ENCODE assay signal across 3 cellular contexts in the genomic region with DNA sequence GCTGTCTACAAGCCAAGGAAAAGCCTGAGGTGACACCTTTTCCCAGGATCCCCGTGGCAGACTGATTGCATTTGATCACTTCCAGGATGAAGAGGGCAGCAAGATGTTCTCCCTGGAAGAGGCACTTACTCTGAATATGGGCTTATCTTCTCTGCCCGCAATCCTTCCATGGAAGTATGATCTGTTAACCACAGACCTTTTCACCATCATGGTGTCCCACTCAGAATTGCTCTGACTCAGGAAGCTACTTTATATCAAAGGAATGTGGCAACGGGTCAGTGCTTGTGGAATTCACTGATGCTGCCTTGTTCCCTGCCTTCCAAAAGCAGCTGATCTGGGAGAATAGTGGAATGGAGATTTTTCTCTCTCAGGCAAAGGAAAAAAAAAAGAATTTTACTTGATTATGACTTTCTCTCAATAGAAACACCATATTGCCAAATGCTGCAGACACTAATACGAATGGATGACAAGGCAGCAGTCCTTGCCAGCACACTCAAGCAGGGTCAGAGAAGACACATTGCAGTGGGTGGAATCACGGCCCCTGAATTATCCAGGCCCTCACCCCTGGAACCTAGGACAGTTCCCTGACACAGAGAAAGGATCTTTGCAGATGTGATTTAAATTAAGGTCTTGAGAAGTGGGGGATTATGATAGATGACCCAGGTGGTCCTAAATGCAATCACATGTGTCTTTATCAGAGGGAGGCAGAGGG. TPM values are rescaled to one million over a fixed set of nuclear protein-coding genes. Genes with fewer than 3 reads are reported as not detected.
"Had no signal": no experiment of that assay in that cellular context is flagged by ENCODE, and none has a peak within 500 bp of the region (broad histone marks: within the 10 kb centered on the region; RNA-seq: fewer than 3 reads in every experiment).

No MANE protein-coding gene starts in this region.

RNA-seq across cellular contexts. Expression of a gene that starts 53.9 kb away (rescaled TPM):
- total RNA-seq: activated CD4-positive, alpha-beta T cell treated with anti-CD3 and anti-CD28 coated beads for 36 hours; activated naive CD4-positive, alpha-beta T cell treated with anti-CD3 and anti-CD28 coated beads, Interleukin-2, amount 50 U/mL, for 72 hours; activated T-helper 1 cell treated with anti-CD3 and anti-CD28 coated beads, Interleukin-12 subunit alpha, Interleukin-12 subunit beta, Interleukin-2, Interleukin-4 antibody, amounts not matched to agents 30 ng/mL and 10 ng/mL and 1 ng/mL, durations not matched to agents 14 hours and 24 hours and 36 hours had no signal
